In genomic region chr1:153349363-153350340, GRCh38 we compare ENCODE assay signal across 1 cellular context.
A peak's percentile ranks its signal among the peaks of the same experiment; 100 is the strongest.
TF ChIP-seq lines count a peak whose summit lies in the region.

No MANE protein-coding gene starts in this region.

TF ChIP-seq in GM12878, 131 proteins besides CTCF, POLR2A, EP300 and RAD21:
- TF ChIP-seq CUX1 (IDR thresholded peaks at IDR 0.05; ENCODE audit: insufficient replicate concordance, low read depth, low read length) = no peak
- TF ChIP-seq ZNF274 (IDR thresholded peaks at IDR 0.05; ENCODE audit: insufficient read depth, insufficient read length) = no peak
- TF ChIP-seq NFIC (IDR thresholded peaks at IDR 0.05; ENCODE audit: low read depth, low read length) = no peak
- no peak for TF ChIP-seq RBBP5 (conservative IDR thresholded peaks at IDR 0.05)
- TF ChIP-seq ZBED1 (IDR thresholded peaks at IDR 0.05; ENCODE audit: borderline replicate concordance) = no peak
- peak; percentile 63 for TF ChIP-seq SPI1 (IDR thresholded peaks at IDR 0.05; ENCODE audit: borderline replicate concordance, insufficient read depth, low read depth, low read length)
- no peak for TF ChIP-seq E2F8 (IDR thresholded peaks at IDR 0.05; ENCODE audit: low read depth, partially characterized antibody)
